ENCODE assay signal across 8 cellular contexts in the genomic region with DNA sequence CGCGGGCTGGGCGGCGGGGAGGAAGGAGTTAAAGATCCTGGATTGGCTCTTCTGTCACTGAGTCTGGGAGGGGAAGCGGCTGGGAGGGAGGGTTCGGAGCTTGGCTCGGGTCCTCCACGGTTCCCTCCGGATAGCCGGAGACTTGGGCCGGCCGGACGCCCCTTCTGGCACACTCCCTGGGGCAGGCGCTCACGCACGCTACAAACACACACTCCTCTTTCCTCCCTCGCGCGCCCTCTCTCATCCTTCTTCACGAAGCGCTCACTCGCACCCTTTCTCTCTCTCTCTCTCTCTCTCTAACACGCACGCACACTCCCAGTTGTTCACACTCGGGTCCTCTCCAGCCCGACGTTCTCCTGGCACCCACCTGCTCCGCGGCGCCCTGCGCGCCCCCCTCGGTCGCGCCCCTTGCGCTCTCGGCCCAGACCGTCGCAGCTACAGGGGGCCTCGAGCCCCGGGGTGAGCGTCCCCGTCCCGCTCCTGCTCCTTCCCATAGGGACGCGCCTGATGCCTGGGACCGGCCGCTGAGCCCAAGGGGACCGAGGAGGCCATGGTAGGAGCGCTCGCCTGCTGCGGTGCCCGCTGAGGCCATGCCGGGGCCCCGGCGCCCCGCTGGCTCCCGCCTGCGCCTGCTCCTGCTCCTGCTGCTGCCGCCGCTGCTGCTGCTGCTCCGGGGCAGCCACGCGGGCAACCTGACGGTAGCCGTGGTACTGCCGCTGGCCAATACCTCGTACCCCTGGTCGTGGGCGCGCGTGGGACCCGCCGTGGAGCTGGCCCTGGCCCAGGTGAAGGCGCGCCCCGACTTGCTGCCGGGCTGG. TPM values are rescaled to one million over a fixed set of nuclear protein-coding genes. Genes with fewer than 3 reads are reported as not detected.
DNase-seq lines count a peak whose midpoint lies in the region; ATAC-seq, FAIRE-seq and TF ChIP-seq lines count a peak whose summit lies in the region.

A gene (plus strand): TSS at position 170 of the 818 bp plus-strand sequence. CDS start 421 bp downstream, at position 591.

- H4K20me1 ChIP-seq in keratinocyte (ENCODE audit: control insufficient read depth, extremely low read depth, insufficient read depth, low read length) = no peaks in the 10 kb centered on the region

- TF ChIP-seq CTCF in Panc1 (IDR thresholded peaks at IDR 0.05) (no peak), breast epithelium (IDR thresholded peaks at IDR 0.05) (no peak), keratinocyte (optimal IDR thresholded peaks at IDR 0.05 in 1 of 3, IDR thresholded peaks at IDR 0.05 in 1 of 3, conservative IDR thresholded peaks at IDR 0.05 in 1 of 3; ENCODE audit: extremely low read depth in 1 of 3, insufficient read depth in 2 of 3, low read length in 3 of 3) (no peak)

- no peak for TF ChIP-seq POLR2A in breast epithelium (IDR thresholded peaks at IDR 0.05)

- peak within 1 kb of the TSS; percentile 56 for H2AFZ ChIP-seq in keratinocyte (ENCODE audit: control insufficient read depth, low read length)

- no peak for FAIRE-seq in keratinocyte (lab: Jason Lieb, UNC)

- H3K36me3 ChIP-seq in Panc1 (ENCODE audit: control insufficient read depth, insufficient read depth, low read length) = no peaks in the 10 kb centered on the region
- H3K36me3 ChIP-seq in breast epithelium = no peaks in the 10 kb centered on the region
- H3K36me3 ChIP-seq in keratinocyte (ENCODE audit: control insufficient read depth in 2 of 2, extremely low read depth in 1 of 2, insufficient read depth in 2 of 2, low read length in 2 of 2) = no peaks in the 10 kb centered on the region

- H3K9me3 ChIP-seq in Panc1 (ENCODE audit: control insufficient read depth, insufficient read depth, low read depth, low read length) (no peaks in the 10 kb centered on the region), breast epithelium (no peaks in the 10 kb centered on the region), keratinocyte (ENCODE audit: control insufficient read depth, low read depth, low read length) (no peaks in the 10 kb centered on the region)

- H3K9ac ChIP-seq in keratinocyte (ENCODE audit: control insufficient read depth, extremely low read depth, insufficient read depth, low read length) = no peak within 1 kb of the TSS

- peaks cover 7% of the 10 kb centered on the region for H3K27me3 ChIP-seq in Panc1 (ENCODE audit: control insufficient read depth, insufficient read depth, low read length)
- peaks cover 0 to 10% of the 10 kb centered on the region in 2 donors for H3K27me3 ChIP-seq in breast epithelium
- peaks cover 42% of the 10 kb centered on the region for H3K27me3 ChIP-seq in keratinocyte (ENCODE audit: control insufficient read depth, extremely low read depth, insufficient read depth, low read length)

- CTCF ChIA-PET in Panc1 (lab: Charles Lee) = interaction anchor here (0.6 to 1.2 kb wide), 4 partner anchors 30 to 289 kb away, joined by 3 to 5 read pairs (median 4); a partner anchor contains a TSS

- H3K4me1 ChIP-seq in Panc1 (ENCODE audit: control insufficient read depth, insufficient read depth, low read length) (peaks cover 10% of the 10 kb centered on the region; the same call in 1 of the 2 replicates), breast epithelium (peaks cover 7 to 10% of the 10 kb centered on the region in 2 donors), keratinocyte (ENCODE audit: control insufficient read depth, extremely low read depth, insufficient read depth, low read length) (peaks cover 9% of the 10 kb centered on the region)

- intact Hi-C loops in Panc1 (cut with micrococcal nuclease; ENCODE audit: unreplicated experiment) = loop anchor here (5.0 kb wide), 2 partner anchors 94 to 309 kb away; a partner anchor contains a TSS
- intact Hi-C loops in breast epithelium (cut with DNase I; ENCODE audit: low total_unique reads) = loop anchor here (10.0 kb wide), 1 partner anchor 96 kb away; a partner anchor contains a TSS

- H3K4me2 ChIP-seq in keratinocyte (ENCODE audit: control insufficient read depth, extremely low read depth, insufficient read depth, low read depth, low read length) = peak within 1 kb of the TSS; percentile 74

- DNase-seq in NCI-H748 (lab: John Stamatoyannopoulos, UW; ENCODE audit: unreplicated experiment) (peak; percentile 52), NCI-H748 treated with DMSO at 0.1 percent for 48 hours (lab: John Stamatoyannopoulos, UW) (no peak), Panc1 (ENCODE audit: low read depth, low spot score) (no peak), breast epithelium (ENCODE audit: low spot score in 2 of 2) (no peak), keratinocyte (ENCODE audit: low read depth, low spot score) (no peak), NCI-H1436 (lab: John Stamatoyannopoulos, UW) (no peak)
- DNase-seq in stimulated activated CD4-positive, alpha-beta T cell treated with anti-CD3 and anti-CD28 coated beads, Interleukin-4, amount 100 ng/mL, for 24 hours = peak; percentile 26

- H3K4me3 ChIP-seq in Panc1 (ENCODE audit: low read depth in 2 of 2, low read length in 2 of 2) (peak within 1 kb of the TSS; percentile 33 to 63), breast epithelium (peak within 1 kb of the TSS; percentile 62 to 92 (median 69)), keratinocyte (ENCODE audit: control insufficient read depth in 2 of 3, extremely low read depth in 1 of 3, insufficient read depth in 2 of 3, low read depth in 1 of 3, low read length in 3 of 3) (peak within 1 kb of the TSS; percentile 8 to 54 (median 48))

- H3K79me2 ChIP-seq in keratinocyte (ENCODE audit: control insufficient read depth, insufficient read depth, low read length) = no peaks in the 10 kb centered on the region

- POLR2A ChIA-PET in Panc1 (lab: Charles Lee) = no interaction called here

- H3K27ac ChIP-seq in Panc1 (ENCODE audit: low read length) (no peak within 1 kb of the TSS), breast epithelium (peak within 1 kb of the TSS; percentile 29 to 68), keratinocyte (ENCODE audit: control insufficient read depth, insufficient read depth, low read length) (no peak within 1 kb of the TSS)

- peak; percentile 78 for ATAC-seq in Panc1
- ATAC-seq in HG02852 (IDR thresholded peaks at IDR 0.05; ENCODE audit: unreplicated experiment) = no peak

- no TSS peak for BruUV-seq in Panc1 (replicated peaks; lab: Mats Ljungman, UMichigan)

- in situ Hi-C loops in Panc1 (cut with HindIII; ENCODE audit: low pct_unique_long_range_greater_than_20kb, low sequenced_read_pairs) = no loop called here

- dilution Hi-C loops in keratinocyte (cut with MboI; ENCODE audit: extremely low pct_ligation_motif_present, low sequenced_read_pairs) = no loop called here

- H3K9me1 ChIP-seq in keratinocyte (ENCODE audit: control insufficient read depth, extremely low read depth, insufficient read depth, low read length) = no peaks in the 10 kb centered on the region

RNA-seq across cellular contexts. Expression of the gene that starts here (rescaled TPM):
- total RNA-seq in Panc1 (2021; ENCODE audit: unreplicated experiment) (0.36 TPM), breast epithelium (100 to 1,000 TPM in 1 of 3 donors, 10 to 100 TPM in 2; 19.9 to 134 (median 46.5) TPM)
- polyA plus RNA-seq in Panc1 (2012; ENCODE audit: insufficient read length) = 0.07 TPM
- polyA plus RNA-seq in keratinocyte = not detected in 3 replicates
- polyA plus RNA-seq in keratinocyte (2011; ENCODE audit: low read depth) = not detected
- not detected in 2 replicates for polyA plus RNA-seq in keratinocyte (2011; cell fraction: cytosol; rRNA removed)
- polyA plus RNA-seq in keratinocyte (2011; cell fraction: nucleus; rRNA removed) = 0.03 TPM in 1 of 2 replicates, not detected in the other
- polyA plus RNA-seq in keratinocyte (2012; ENCODE audit: low replicate concordance) = not detected in 2 replicates
- not detected in 3 replicates for polyA minus RNA-seq in keratinocyte
- polyA minus RNA-seq in keratinocyte (2011; cell fraction: cytosol; rRNA and poly(A)+ RNA removed) = 0.96 TPM
- polyA minus RNA-seq in keratinocyte (2011; cell fraction: nucleus; rRNA and poly(A)+ RNA removed) = 0.23 and 0.32 TPM in 2 replicates

Comparison
In these comparisons a context has a peak if more than half of its experiments do, and no peak if none do; other contexts are left out.
1. RNA of the gene that starts here (total RNA-seq): 19.9 to 134 TPM in breast epithelium; 0.36 TPM in Panc1 (single experiment); every median in the first group is over 10 times any median in the second.
2. DNase-seq: peak in NCI-H748 (single experiment) and stimulated activated CD4-positive, alpha-beta T cell treated with anti-CD3 and anti-CD28 coated beads, Interleukin-4, amount 100 ng/mL, for 24 hours (single experiment); none in NCI-H748 treated with DMSO at 0.1 percent for 48 hours (single experiment), Panc1 (single experiment), breast epithelium (0 of 2), keratinocyte (single experiment) and NCI-H1436 (single experiment).
3. Peak in ATAC-seq and H3K4me3 ChIP-seq in Panc1; RNA of the gene not detected or under 1 TPM.
4. H3K27ac ChIP-seq: peak in breast epithelium (2 of 2); none in Panc1 (single experiment) and keratinocyte (single experiment).
5. Peak in every context shown above with its lines, with median percentiles within 50 percentile points of each other: H3K4me3 ChIP-seq.